Comparison of ENCODE assay signal across 1 cellular context in the genomic region with DNA sequence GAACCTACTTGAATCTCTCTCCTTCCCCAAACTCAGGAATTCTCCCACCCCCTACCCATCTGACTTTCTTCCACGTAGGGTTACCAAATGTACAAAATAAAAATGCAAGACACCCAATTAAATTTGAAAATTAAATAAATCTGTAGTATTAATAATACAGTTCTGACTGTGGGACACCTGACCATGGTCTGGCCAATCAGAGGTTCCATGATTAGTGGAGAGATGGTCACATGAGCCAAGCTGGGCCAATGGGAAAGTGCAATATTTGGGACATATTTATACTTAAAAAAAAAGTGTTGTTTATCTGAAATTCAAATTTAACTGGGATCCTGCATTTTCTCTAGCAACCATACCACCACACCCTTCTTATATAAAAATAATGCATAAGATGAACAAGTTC.
TF ChIP-seq lines count a peak whose summit lies in the region.

No MANE protein-coding gene starts in this region.

TF ChIP-seq in SK-N-SH, 30 proteins besides CTCF, POLR2A, EP300 and RAD21 (continued from another document):
- TF ChIP-seq, protein P1, sequence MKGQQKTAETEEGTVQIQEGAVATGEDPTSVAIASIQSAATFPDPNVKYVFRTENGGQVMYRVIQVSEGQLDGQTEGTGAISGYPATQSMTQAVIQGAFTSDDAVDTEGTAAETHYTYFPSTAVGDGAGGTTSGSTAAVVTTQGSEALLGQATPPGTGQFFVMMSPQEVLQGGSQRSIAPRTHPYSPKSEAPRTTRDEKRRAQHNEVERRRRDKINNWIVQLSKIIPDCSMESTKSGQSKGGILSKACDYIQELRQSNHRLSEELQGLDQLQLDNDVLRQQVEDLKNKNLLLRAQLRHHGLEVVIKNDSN (IDR thresholded peaks at IDR 0.05; ENCODE audit: borderline replicate concordance, low read depth) = peak; percentile 69
- TF ChIP-seq FOXJ3 (CRISPR knock-in tag; IDR thresholded peaks at IDR 0.05) = no peak
